ENCODE assay signal across 8 cellular contexts in the genomic region with DNA sequence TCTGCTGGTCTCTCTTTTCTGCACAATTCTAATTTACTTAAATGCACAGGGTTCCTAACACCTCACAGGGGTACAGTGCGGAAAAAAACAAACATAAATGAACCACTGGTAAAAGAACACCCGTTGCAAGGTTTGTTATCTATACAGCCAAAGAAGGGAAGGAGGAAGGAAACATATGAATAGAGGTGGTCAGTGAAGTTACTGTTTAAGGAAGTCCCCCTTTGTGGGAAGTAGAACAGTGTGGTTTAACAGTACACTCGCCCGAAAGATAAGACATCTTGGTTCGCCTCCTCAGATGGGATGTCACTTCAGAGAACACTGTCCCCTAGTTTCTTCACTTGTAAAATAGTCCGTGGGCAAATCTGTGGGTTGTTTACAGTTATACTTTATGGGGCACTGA. TPM values are rescaled to one million over a fixed set of nuclear protein-coding genes. Genes with fewer than 3 reads are reported as not detected.
DNase-seq lines count a peak whose midpoint lies in the region; ATAC-seq and TF ChIP-seq lines count a peak whose summit lies in the region.

No MANE protein-coding gene starts in this region.

- H3K27me3 Mint-ChIP-seq in memory B cell: no peaks in the 10 kb centered on the region
- H3K27me3 Mint-ChIP-seq in activated naive CD4-positive, alpha-beta T cell treated with anti-CD3 and anti-CD28 coated beads for 36 hours (ENCODE audit: low read depth): no peaks in the 10 kb centered on the region

- H3K27me3 ChIP-seq in Karpas-422 (ENCODE audit: low read length) (no peaks in the 10 kb centered on the region), right atrium auricular region (no peaks in the 10 kb centered on the region)

- H3K79me2 ChIP-seq in Karpas-422 (ENCODE audit: low read length): no peaks in the 10 kb centered on the region

- H3K36me3 Mint-ChIP-seq in memory B cell: no peaks in the 10 kb centered on the region
- no peaks in the 10 kb centered on the region for H3K36me3 Mint-ChIP-seq in activated naive CD4-positive, alpha-beta T cell treated with anti-CD3 and anti-CD28 coated beads for 36 hours (ENCODE audit: low read depth)

- H3K4me1 Mint-ChIP-seq in memory B cell: peaks cover 23% of the 10 kb centered on the region
- peaks cover 7% of the 10 kb centered on the region for H3K4me1 Mint-ChIP-seq in activated naive CD4-positive, alpha-beta T cell treated with anti-CD3 and anti-CD28 coated beads for 36 hours (ENCODE audit: low read depth)

- no peaks in the 10 kb centered on the region for H4K20me1 ChIP-seq in Karpas-422 (ENCODE audit: insufficient read depth, low read depth, low read length)

- no peaks in the 10 kb centered on the region for H3K9me2 ChIP-seq in Karpas-422 (replicated peaks; ENCODE audit: insufficient read depth, low read length)

- intact Hi-C loops in activated naive CD4-positive, alpha-beta T cell treated with anti-CD3 and anti-CD28 coated beads for 36 hours (cut with micrococcal nuclease): no loop called here

- H2AFZ ChIP-seq in Karpas-422 (ENCODE audit: low read length): no peak overlapping the region

- no peak overlapping the region for H3K4me2 ChIP-seq in Karpas-422 (ENCODE audit: low read depth, low read length, poor library complexity, severe bottlenecking)

- DNase-seq in Karpas-422 (peak; percentile 2), memory B cell (ENCODE audit: low spot score in 2 of 2) (no peak), NCI-H446 (lab: John Stamatoyannopoulos, UW) (no peak), NCI-H1048 (lab: John Stamatoyannopoulos, UW) (no peak), right atrium auricular region (ENCODE audit: low spot score) (no peak)
- no peak for DNase-seq in activated naive CD4-positive, alpha-beta T cell treated with anti-CD3 and anti-CD28 coated beads for 36 hours

- peak overlapping the region; percentile 50 for H3K4me3 Mint-ChIP-seq in memory B cell
- no peak overlapping the region for H3K4me3 Mint-ChIP-seq in activated naive CD4-positive, alpha-beta T cell treated with anti-CD3 and anti-CD28 coated beads for 36 hours

- H3K4me3 ChIP-seq in Karpas-422 (ENCODE audit: low read length): no peak overlapping the region
- no peak overlapping the region for H3K4me3 ChIP-seq in right atrium auricular region

- H3K9me3 Mint-ChIP-seq in memory B cell: no peaks in the 10 kb centered on the region
- no peaks in the 10 kb centered on the region for H3K9me3 Mint-ChIP-seq in activated naive CD4-positive, alpha-beta T cell treated with anti-CD3 and anti-CD28 coated beads for 36 hours

- CTCF ChIA-PET in activated naive CD4-positive, alpha-beta T cell treated with anti-CD3 and anti-CD28 coated beads for 36 hours (lab: Charles Lee): no interaction called here

- no peak overlapping the region for H3K9ac ChIP-seq in Karpas-422 (ENCODE audit: low read length)

- H3K4me1 ChIP-seq in Karpas-422 (ENCODE audit: low read length) (no peaks in the 10 kb centered on the region), right atrium auricular region (no peaks in the 10 kb centered on the region)

- no peak for TF ChIP-seq CTCF in right atrium auricular region (IDR thresholded peaks at IDR 0.05)

- peak overlapping the region; percentile 91 for H3K27ac Mint-ChIP-seq in memory B cell
- H3K27ac Mint-ChIP-seq in activated naive CD4-positive, alpha-beta T cell treated with anti-CD3 and anti-CD28 coated beads for 36 hours: no peak overlapping the region

- H3K9me3 ChIP-seq in Karpas-422 (ENCODE audit: low read length) (no peaks in the 10 kb centered on the region), right atrium auricular region (no peaks in the 10 kb centered on the region)

- H3K36me3 ChIP-seq in Karpas-422 (ENCODE audit: insufficient read depth, low read length): no peaks in the 10 kb centered on the region
- no peaks in the 10 kb centered on the region for H3K36me3 ChIP-seq in right atrium auricular region

- ATAC-seq in GM18867 (IDR thresholded peaks at IDR 0.05; ENCODE audit: unreplicated experiment): peak; percentile 82
- peak; percentile 79 for ATAC-seq in HG02759 (IDR thresholded peaks at IDR 0.05; ENCODE audit: unreplicated experiment)
- ATAC-seq in memory B cell (ENCODE audit: low read depth): peak; percentile 94

- no peak overlapping the region for H3K27ac ChIP-seq in Karpas-422 (ENCODE audit: low read length)
- no peak overlapping the region for H3K27ac ChIP-seq in right atrium auricular region

RNA-seq across cellular contexts. Expression of a gene that starts 57.5 kb away (rescaled TPM):
- total RNA-seq in Karpas-422 (2014; rRNA removed; shearing (Covaris generic); ENCODE audit: low replicate concordance): 0.45 and 1.8 TPM in 2 replicates
- total RNA-seq in activated naive CD4-positive, alpha-beta T cell treated with anti-CD3 and anti-CD28 coated beads for 36 hours: 1 to 10 TPM; 3.4 to 3.7 TPM
- total RNA-seq in right atrium auricular region: 1 to 10 TPM; 1.1 to 1.3 TPM
